Comparison of ENCODE assay signal across 8 cellular contexts in the genomic region with DNA sequence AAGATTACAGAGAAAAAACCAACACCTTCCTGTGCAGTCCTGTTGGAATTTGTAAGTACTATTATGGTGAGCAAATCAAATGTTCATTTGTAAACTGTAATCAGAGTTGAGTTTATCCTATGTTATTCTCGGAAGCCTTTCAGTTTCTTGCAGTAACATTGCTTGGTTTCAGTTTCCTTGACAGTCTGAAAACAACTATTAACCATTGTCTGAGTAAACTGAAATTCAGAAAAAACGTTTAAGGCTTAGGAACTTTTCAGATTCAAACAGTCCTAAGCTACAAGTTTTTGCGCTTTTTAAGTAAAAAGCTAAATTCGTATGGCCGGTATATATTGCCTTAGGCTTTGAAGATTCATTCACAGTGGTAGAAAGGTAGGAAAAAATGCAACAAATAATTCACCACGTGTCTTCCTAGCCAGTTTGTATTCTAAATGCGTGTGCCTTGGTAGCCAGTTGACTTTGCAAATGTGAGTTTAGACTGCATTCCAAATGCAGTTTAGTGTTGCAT. TPM values are rescaled to one million over a fixed set of nuclear protein-coding genes. Genes with fewer than 3 reads are reported as not detected.
A peak's percentile ranks its signal among the peaks of the same experiment; 100 is the strongest.
DNase-seq lines count a peak whose midpoint lies in the region; ATAC-seq and TF ChIP-seq lines count a peak whose summit lies in the region.

No MANE protein-coding gene starts in this region.

- no peaks in the 10 kb centered on the region for H3K27me3 Mint-ChIP-seq in activated CD8-positive, alpha-beta T cell treated with anti-CD3 and anti-CD28 coated beads for 36 hours

- H3K4me1 Mint-ChIP-seq in activated CD8-positive, alpha-beta T cell treated with anti-CD3 and anti-CD28 coated beads for 36 hours (ENCODE audit: low read depth) = peaks cover 39% of the 10 kb centered on the region

- peak overlapping the region; percentile 95 for H3K4me2 ChIP-seq in skeletal muscle satellite cell (ENCODE audit: low read length)

- peaks cover 63% of the 10 kb centered on the region for H3K36me3 Mint-ChIP-seq in activated CD8-positive, alpha-beta T cell treated with anti-CD3 and anti-CD28 coated beads for 36 hours (ENCODE audit: low read depth)

- H3K9me3 ChIP-seq in skeletal muscle satellite cell (replicated peaks; ENCODE audit: low read length) = no peaks in the 10 kb centered on the region

- CTCF ChIA-PET in activated CD8-positive, alpha-beta T cell treated with anti-CD3 and anti-CD28 coated beads for 36 hours (lab: Charles Lee) = interaction anchor here (0.9 to 1.8 kb wide), 7 partner anchors 15 to 266 kb away, joined by 3 to 6 read pairs (median 3); no protein-coding TSS in a partner anchor

- H3K4me1 ChIP-seq in skeletal muscle satellite cell (ENCODE audit: control insufficient read depth, insufficient read depth, low read length) = peaks cover 36% of the 10 kb centered on the region

- intact Hi-C loops in activated CD8-positive, alpha-beta T cell treated with anti-CD3 and anti-CD28 coated beads for 36 hours (cut with micrococcal nuclease) = no loop called here

- no peaks in the 10 kb centered on the region for H3K27me3 ChIP-seq in skeletal muscle satellite cell (ENCODE audit: control insufficient read depth, insufficient read depth, low read length)

- no peak for TF ChIP-seq CTCF in activated CD8-positive, alpha-beta T cell treated with anti-CD3 and anti-CD28 coated beads for 36 hours (IDR thresholded peaks at IDR 0.05)

- peak overlapping the region; percentile 88 for H3K4me3 Mint-ChIP-seq in activated CD8-positive, alpha-beta T cell treated with anti-CD3 and anti-CD28 coated beads for 36 hours

- peak overlapping the region; percentile 95 for H3K27ac Mint-ChIP-seq in activated CD8-positive, alpha-beta T cell treated with anti-CD3 and anti-CD28 coated beads for 36 hours

- H3K9me3 Mint-ChIP-seq in activated CD8-positive, alpha-beta T cell treated with anti-CD3 and anti-CD28 coated beads for 36 hours = no peaks in the 10 kb centered on the region

- peaks cover 9% of the 10 kb centered on the region for H3K36me3 ChIP-seq in skeletal muscle satellite cell (ENCODE audit: insufficient read depth, low read length)

- peak overlapping the region; percentile 98 for H3K9ac ChIP-seq in skeletal muscle satellite cell (ENCODE audit: low read depth, low read length)

- ATAC-seq in GM19455 (IDR thresholded peaks at IDR 0.05; ENCODE audit: unreplicated experiment) (peak; percentile 14), HG03135 (IDR thresholded peaks at IDR 0.05; ENCODE audit: unreplicated experiment) (no peak), GM21526 (IDR thresholded peaks at IDR 0.05; ENCODE audit: low FRiP score, unreplicated experiment) (no peak)
- ATAC-seq in activated CD8-positive, alpha-beta T cell treated with anti-CD3 and anti-CD28 coated beads for 36 hours = no peak

- DNase-seq in A172 (ENCODE audit: low spot score) (peak; percentile 25), hepatic stellate cell (ENCODE audit: low spot score) (peak; percentile 45), DMS153 (lab: John Stamatoyannopoulos, UW) (no peak)
- no peak for DNase-seq in activated CD8-positive, alpha-beta T cell treated with anti-CD3 and anti-CD28 coated beads for 36 hours

- POLR2A ChIA-PET in activated CD8-positive, alpha-beta T cell treated with anti-CD3 and anti-CD28 coated beads for 36 hours (lab: Charles Lee) = interaction anchor here (0.6 to 2.5 kb wide), 2 partner anchors 15 to 1136 kb away, joined by 3 to 17 read pairs; no protein-coding TSS in a partner anchor

- peak overlapping the region; percentile 87 for H3K4me3 ChIP-seq in skeletal muscle satellite cell (ENCODE audit: low read length)

RNA-seq across cellular contexts. Expression of gene GPBP1, which starts 2.5 kb away (rescaled TPM):
- 85.3 and 117 TPM in 2 replicates for total RNA-seq in A172 (2014; rRNA removed; shearing (Covaris generic))
- total RNA-seq in activated CD8-positive, alpha-beta T cell treated with anti-CD3 and anti-CD28 coated beads for 36 hours = 10 to 100 TPM; 87.9 to 88.5 TPM
- 38.2 and 39.3 TPM in 2 replicates for total RNA-seq in skeletal muscle satellite cell (2012; rRNA removed)

Comparison
In these comparisons a context has a peak if more than half of its experiments do, and no peak if none do; other contexts are left out.
1. DNase-seq: peak in A172 (single experiment) and hepatic stellate cell (single experiment); none in activated CD8-positive, alpha-beta T cell treated with anti-CD3 and anti-CD28 coated beads for 36 hours (single experiment) and DMS153 (single experiment).